Comparison of ENCODE assay signal across 8 cellular contexts in the genomic region with DNA sequence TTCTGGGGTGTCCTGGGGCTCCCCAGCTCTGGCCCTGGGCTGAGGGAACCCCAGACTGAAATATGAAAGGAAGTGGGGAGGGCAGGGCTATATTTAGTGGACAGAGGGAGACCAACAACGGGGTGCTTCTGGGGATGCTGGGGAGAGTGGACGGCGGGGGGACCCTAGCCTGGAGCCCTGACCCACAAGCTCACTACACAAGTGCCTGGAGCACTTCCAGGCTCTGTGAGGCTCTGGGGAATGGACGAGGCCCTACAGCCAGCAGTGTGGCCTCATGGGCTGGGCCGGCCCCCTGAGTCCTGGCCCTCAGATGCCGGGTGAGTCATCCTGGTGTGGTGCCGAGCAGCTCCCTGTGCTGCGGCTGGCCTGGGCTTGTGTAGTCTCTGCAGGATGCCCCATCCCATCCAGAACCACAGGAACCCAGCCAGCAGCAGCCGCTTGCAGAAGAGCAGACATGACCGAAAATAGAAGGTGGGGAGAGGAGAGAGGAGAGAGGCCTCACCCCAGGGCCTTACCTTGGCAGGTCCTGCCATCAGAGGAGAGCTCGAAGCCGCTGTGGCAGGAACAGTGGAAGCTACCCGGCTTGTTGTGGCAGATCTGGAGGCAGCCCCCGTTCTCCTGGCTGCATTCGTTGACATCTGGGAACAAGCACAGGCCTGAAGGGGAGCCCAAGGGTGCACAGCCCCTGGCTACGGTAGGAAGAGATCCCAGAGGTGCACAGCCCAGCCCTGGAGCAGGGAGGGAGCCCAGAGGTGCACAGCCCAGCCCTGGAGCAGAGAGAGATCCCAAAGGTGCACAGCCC. TPM values are rescaled to one million over a fixed set of nuclear protein-coding genes. Genes with fewer than 3 reads are reported as not detected.
DNase-seq lines count a peak whose midpoint lies in the region; ATAC-seq and TF ChIP-seq lines count a peak whose summit lies in the region.

No MANE protein-coding gene starts in this region.

- ATAC-seq in HG02884 (IDR thresholded peaks at IDR 0.05; ENCODE audit: unreplicated experiment): no peak
- ATAC-seq in GM18520 (IDR thresholded peaks at IDR 0.05; ENCODE audit: unreplicated experiment): no peak

- H4K20me1 ChIP-seq in neural progenitor cell (ENCODE audit: low read depth): no peaks in the 10 kb centered on the region

- peaks cover 18% of the 10 kb centered on the region for H3K4me1 Mint-ChIP-seq in neural progenitor cell

- no peak for TF ChIP-seq CTCF in A673 (conservative IDR thresholded peaks at IDR 0.05; ENCODE audit: low read depth, low read length)
- no peak for TF ChIP-seq CTCF in HEK293 (tag by site-specific recombination; IDR thresholded peaks at IDR 0.05)
- no peak for TF ChIP-seq CTCF in fibroblast of the aortic adventitia (IDR thresholded peaks at IDR 0.05; ENCODE audit: insufficient read depth, low read length)
- TF ChIP-seq CTCF in neural progenitor cell (IDR thresholded peaks at IDR 0.05): no peak

- no peak overlapping the region for H3K4me3 Mint-ChIP-seq in neural progenitor cell

- DNase-seq in A673 (ENCODE audit: low spot score) (peak; percentile 45), SW480 (ENCODE audit: low spot score) (peak; percentile 95), fibroblast of the aortic adventitia (ENCODE audit: low read depth) (peak; percentile 98), neural progenitor cell (ENCODE audit: low spot score) (no peak), AML-193 (lab: John Stamatoyannopoulos, UW) (no peak)

- H3K9me3 Mint-ChIP-seq in neural progenitor cell: no peaks in the 10 kb centered on the region

- CTCF ChIA-PET in A673 (lab: Charles Lee): no interaction called here
- CTCF ChIA-PET in HEK293 (lab: Yijun Ruan, JAX): no interaction called here

- no peaks in the 10 kb centered on the region for H3K36me3 ChIP-seq in A673 (ENCODE audit: insufficient read depth, low read length, poor library complexity, severe bottlenecking)
- peaks cover 0 to 12% of the 10 kb centered on the region in 2 experiments; a peak in 1 of 3 replicates for H3K36me3 ChIP-seq in HEK293 (ENCODE audit: control insufficient read depth in 2 of 2, insufficient read depth in 1 of 2, low read length in 2 of 2)
- no peaks in the 10 kb centered on the region for H3K36me3 ChIP-seq in neural progenitor cell

- no peak overlapping the region for H3K9ac ChIP-seq in neural progenitor cell

- H3K9me3 ChIP-seq in A673 (ENCODE audit: low read depth, low read length, poor library complexity, severe bottlenecking) (no peaks in the 10 kb centered on the region), HEK293 (ENCODE audit: control insufficient read depth, insufficient read depth, low read depth, low read length) (no peaks in the 10 kb centered on the region), neural progenitor cell (ENCODE audit: low read depth) (no peaks in the 10 kb centered on the region)

- H3K27me3 ChIP-seq in A673 (replicated peaks; ENCODE audit: insufficient read depth, low read depth, low read length, poor library complexity): no peaks in the 10 kb centered on the region
- H3K27me3 ChIP-seq in neural progenitor cell: no peaks in the 10 kb centered on the region

- no TSS peak for BruUV-seq in A673 (replicated peaks; lab: Mats Ljungman, UMichigan)

- H3K36me3 Mint-ChIP-seq in neural progenitor cell: no peaks in the 10 kb centered on the region

- no peak overlapping the region for H3K4me2 ChIP-seq in neural progenitor cell

- peak overlapping the region; percentile 84 for H3K27ac Mint-ChIP-seq in neural progenitor cell

- H3K4me1 ChIP-seq in A673 (ENCODE audit: insufficient read depth, low read length, poor library complexity, severe bottlenecking) (peaks cover 17% of the 10 kb centered on the region), HEK293 (ENCODE audit: control insufficient read depth, insufficient read depth, low read length) (peaks cover 7% of the 10 kb centered on the region), neural progenitor cell (peaks cover 15% of the 10 kb centered on the region)

- H3K27ac ChIP-seq in A673 (ENCODE audit: low read depth, low read length, poor library complexity, severe bottlenecking): no peak overlapping the region
- peak overlapping the region; percentile 96 for H3K27ac ChIP-seq in HEK293 (ENCODE audit: extremely low read depth, low read depth, low read length)
- peak overlapping the region; percentile 2 for H3K27ac ChIP-seq in neural progenitor cell

- POLR2A ChIA-PET in A673 (lab: Charles Lee; ENCODE audit: low non-redundant PET): no interaction called here
- POLR2A ChIA-PET in HEK293 (lab: Yijun Ruan, JAX): interaction anchor here (1.0 to 1.2 kb wide), 2 partner anchors 9 to 26 kb away, joined by 3 read pairs; partner anchors contain the start of gene GAS6

- peaks cover 8% of the 10 kb centered on the region for H3K27me3 Mint-ChIP-seq in neural progenitor cell (ENCODE audit: insufficient read depth, low read depth)

- intact Hi-C loops in A673 (cut with micrococcal nuclease; ENCODE audit: unreplicated experiment): no loop called here

- no peak overlapping the region for H3K4me3 ChIP-seq in A673 (ENCODE audit: low read depth, low read length, poor library complexity, severe bottlenecking)
- no peak overlapping the region for H3K4me3 ChIP-seq in HEK293 (ENCODE audit: low read depth, low read length)
- H3K4me3 ChIP-seq in fibroblast of the aortic adventitia (ENCODE audit: low read depth, low read length): peak overlapping the region; percentile 62
- H3K4me3 ChIP-seq in neural progenitor cell: no peak overlapping the region

- no peaks in the 10 kb centered on the region for H3F3A ChIP-seq in neural progenitor cell (ENCODE audit: low read depth)

- no peaks in the 10 kb centered on the region for H3K79me2 ChIP-seq in neural progenitor cell (ENCODE audit: low read depth)

- no peak overlapping the region for H2AFZ ChIP-seq in neural progenitor cell (replicated peaks)

TF ChIP-seq in HEK293, 187 proteins besides CTCF, POLR2A, EP300 and RAD21 (continues in another document):
- TF ChIP-seq ZNF501 (tag by site-specific recombination; IDR thresholded peaks at IDR 0.05): no peak; the same call in none of the 2 replicates
- TF ChIP-seq ZNF530 (tag by site-specific recombination; IDR thresholded peaks at IDR 0.05; ENCODE audit: low read depth): no peak
- no peak for TF ChIP-seq KLF1 (tag by site-specific recombination; IDR thresholded peaks at IDR 0.05)
- no peak for TF ChIP-seq ZNF18 (tag by site-specific recombination; IDR thresholded peaks at IDR 0.05)
- TF ChIP-seq ZFP3 (tag by site-specific recombination; IDR thresholded peaks at IDR 0.05; ENCODE audit: low read depth): no peak
- TF ChIP-seq KLF9 (tag by site-specific recombination; IDR thresholded peaks at IDR 0.05; ENCODE audit: low read depth): peak; percentile 30; the same call in 1 of the 2 replicates
- TF ChIP-seq ZNF23 (tag by site-specific recombination; IDR thresholded peaks at IDR 0.05; ENCODE audit: borderline replicate concordance): no peak
- TF ChIP-seq ZNF560 (tag by site-specific recombination; IDR thresholded peaks at IDR 0.05; ENCODE audit: borderline replicate concordance): no peak
- no peak for TF ChIP-seq ZFP41 (tag by site-specific recombination; IDR thresholded peaks at IDR 0.05; ENCODE audit: borderline replicate concordance)
- TF ChIP-seq ZBTB48 (tag by site-specific recombination; IDR thresholded peaks at IDR 0.05): peak; percentile 31; the same call in 1 of the 2 replicates
- peak; percentile 86 for TF ChIP-seq PATZ1 (tag by site-specific recombination; IDR thresholded peaks at IDR 0.05)
- TF ChIP-seq ZNF785 (tag by site-specific recombination; IDR thresholded peaks at IDR 0.05): no peak
- no peak for TF ChIP-seq ZNF791 (tag by site-specific recombination; IDR thresholded peaks at IDR 0.05)
- no peak for TF ChIP-seq ZNF114 (tag by site-specific recombination; IDR thresholded peaks at IDR 0.05)

RNA-seq across cellular contexts. Expression of gene GAS6, which starts 26.1 kb away (rescaled TPM):
- total RNA-seq in A673 (2021) (0.67 and 0.79 TPM in 2 replicates), fibroblast of the aortic adventitia (ENCODE audit: low replicate concordance) (33.3 and 45.1 TPM in 2 replicates), neural progenitor cell (ENCODE audit: low replicate concordance) (12.8 and 31.7 TPM in 2 replicates)

Comparison
In these comparisons a context has a peak if more than half of its experiments do, and no peak if none do; other contexts are left out.
1. DNase-seq: peak in A673 (single experiment), SW480 (single experiment) and fibroblast of the aortic adventitia (single experiment); none in neural progenitor cell (single experiment) and AML-193 (0 of 2).